Comparison of ENCODE assay signal across 8 cellular contexts in genomic region chr10:90319188-90319914, GRCh38.
DNase-seq lines count a peak whose midpoint lies in the region; ATAC-seq and TF ChIP-seq lines count a peak whose summit lies in the region.

No MANE protein-coding gene starts in this region.

- H3K4me1 ChIP-seq in PC-9 (replicated peaks; ENCODE audit: insufficient read depth) = peaks cover 16% of the 10 kb centered on the region; the same call in 1 of the 2 replicates
- H3K4me1 ChIP-seq in BE2C = no peaks in the 10 kb centered on the region
- H3K4me1 ChIP-seq in CD4-positive, alpha-beta memory T cell (ENCODE audit: insufficient read depth, low read length) = no peaks in the 10 kb centered on the region

- no peaks in the 10 kb centered on the region for H3K9me2 ChIP-seq in PC-9 (ENCODE audit: insufficient read depth)

- H3K27me3 ChIP-seq in PC-9 (ENCODE audit: insufficient read depth, low read depth) (no peaks in the 10 kb centered on the region), BE2C (no peaks in the 10 kb centered on the region)
- no peaks in the 10 kb centered on the region for H3K27me3 ChIP-seq in CD4-positive, alpha-beta memory T cell (ENCODE audit: insufficient read depth, low read length)

- no peaks in the 10 kb centered on the region for H4K20me1 ChIP-seq in PC-9 (ENCODE audit: insufficient read depth)

- no peaks in the 10 kb centered on the region for H3K79me2 ChIP-seq in PC-9 (ENCODE audit: low read depth)

- no peak overlapping the region for H2AFZ ChIP-seq in PC-9

- H3K9me3 Mint-ChIP-seq in CD4-positive, alpha-beta memory T cell = peaks cover 0 to 6% (median 0%) of the 10 kb centered on the region in 8 donors

- in situ Hi-C loops in G401 (cut with HindIII; ENCODE audit: low sequenced_read_pairs) = no loop called here

- no peaks in the 10 kb centered on the region for H3F3A ChIP-seq in PC-9 (ENCODE audit: insufficient read depth, low read depth)

- H3K4me3 ChIP-seq in AG10803 (ENCODE audit: low read length) = no peak overlapping the region
- H3K4me3 ChIP-seq in PC-9 = no peak overlapping the region
- no peak overlapping the region for H3K4me3 ChIP-seq in BE2C (ENCODE audit: low read depth, low read length)
- H3K4me3 ChIP-seq in CD4-positive, alpha-beta memory T cell (ENCODE audit: low read length in 2 of 2) = no peak overlapping the region

- no peak overlapping the region for H3K27ac ChIP-seq in PC-9
- H3K27ac ChIP-seq in CD4-positive, alpha-beta memory T cell (ENCODE audit: low read depth, low read length) = no peak overlapping the region

- H3K4me3 Mint-ChIP-seq in CD4-positive, alpha-beta memory T cell = no peak overlapping the region

- CTCF ChIA-PET in PC-9 (lab: Charles Lee) = no interaction called here
- CTCF ChIA-PET in CD4-positive, alpha-beta memory T cell (lab: Charles Lee; ENCODE audit: partially characterized antibody) = no interaction called here

- peak overlapping the region; percentile 17; the same call in 1 of the 2 replicates for H3K4me2 ChIP-seq in PC-9

- H3K9me3 ChIP-seq in PC-9 (ENCODE audit: insufficient read depth, low read depth) (0 out of 2 replicates have a peak, but pooled peaks cover 3% of the 10 kb centered on the region), BE2C (no peaks in the 10 kb centered on the region)
- H3K9me3 ChIP-seq in CD4-positive, alpha-beta memory T cell (ENCODE audit: control insufficient read depth in 1 of 2, low read length in 2 of 2) = no peaks in the 10 kb centered on the region

- H3K36me3 Mint-ChIP-seq in CD4-positive, alpha-beta memory T cell = no peaks in the 10 kb centered on the region

- peaks cover 0 to 2% of the 10 kb centered on the region in 2 donors for H3K27me3 Mint-ChIP-seq in CD4-positive, alpha-beta memory T cell

- no peak overlapping the region for H3K27ac Mint-ChIP-seq in CD4-positive, alpha-beta memory T cell

- TF ChIP-seq CTCF in AG10803 (conservative IDR thresholded peaks at IDR 0.05; ENCODE audit: low read length) (no peak), PC-9 (conservative IDR thresholded peaks at IDR 0.05) (no peak), BE2C (IDR thresholded peaks at IDR 0.05; ENCODE audit: low read depth, low read length) (no peak)

- BruUV-seq in PC-9 (replicated peaks; lab: Mats Ljungman, UMichigan) = no TSS peak

- ATAC-seq in GM18868 (IDR thresholded peaks at IDR 0.05; ENCODE audit: unreplicated experiment) (peak; percentile 98), HG02981 (IDR thresholded peaks at IDR 0.05; ENCODE audit: unreplicated experiment) (peak; percentile 92)

- POLR2A ChIA-PET in PC-9 (lab: Charles Lee; ENCODE audit: unreplicated experiment) = interaction anchor here (0.5 kb wide), 1 partner anchor 1096 kb away, joined by 5 read pairs; no protein-coding TSS in a partner anchor
- POLR2A ChIA-PET in CD4-positive, alpha-beta memory T cell (lab: Charles Lee; ENCODE audit: partially characterized antibody) = no interaction called here

- H3K36me3 ChIP-seq in PC-9 (ENCODE audit: low read depth) (no peaks in the 10 kb centered on the region), BE2C (no peaks in the 10 kb centered on the region)
- no peaks in the 10 kb centered on the region for H3K36me3 ChIP-seq in CD4-positive, alpha-beta memory T cell (ENCODE audit: insufficient read depth, low read length)

- intact Hi-C loops in PC-9 (cut with micrococcal nuclease; ENCODE audit: unreplicated experiment) = loop anchor here (10.0 kb wide), 1 partner anchor 85 kb away; no protein-coding TSS in a partner anchor
- intact Hi-C loops in CD4-positive, alpha-beta memory T cell (cut with micrococcal nuclease) = no loop called here

- H3K4me1 Mint-ChIP-seq in CD4-positive, alpha-beta memory T cell = no peaks in the 10 kb centered on the region

- DNase-seq in AG10803 (ENCODE audit: low read depth) (peak; percentile 43), PC-9 (peak; percentile 46 to 84), foreskin melanocyte (peak; percentile 3), BE2C (no peak), G401 (ENCODE audit: low spot score) (no peak)
- DNase-seq in CD4-positive, alpha-beta memory T cell = no peak

Comparison
In these comparisons a context has a peak if more than half of its experiments do, and no peak if none do; other contexts are left out.
1. DNase-seq: peak in AG10803 (single experiment), PC-9 (2 of 2) and foreskin melanocyte (single experiment); none in BE2C (single experiment), CD4-positive, alpha-beta memory T cell (0 of 5) and G401 (single experiment).